ENCODE assay signal across 1 cellular context in the genomic region with DNA sequence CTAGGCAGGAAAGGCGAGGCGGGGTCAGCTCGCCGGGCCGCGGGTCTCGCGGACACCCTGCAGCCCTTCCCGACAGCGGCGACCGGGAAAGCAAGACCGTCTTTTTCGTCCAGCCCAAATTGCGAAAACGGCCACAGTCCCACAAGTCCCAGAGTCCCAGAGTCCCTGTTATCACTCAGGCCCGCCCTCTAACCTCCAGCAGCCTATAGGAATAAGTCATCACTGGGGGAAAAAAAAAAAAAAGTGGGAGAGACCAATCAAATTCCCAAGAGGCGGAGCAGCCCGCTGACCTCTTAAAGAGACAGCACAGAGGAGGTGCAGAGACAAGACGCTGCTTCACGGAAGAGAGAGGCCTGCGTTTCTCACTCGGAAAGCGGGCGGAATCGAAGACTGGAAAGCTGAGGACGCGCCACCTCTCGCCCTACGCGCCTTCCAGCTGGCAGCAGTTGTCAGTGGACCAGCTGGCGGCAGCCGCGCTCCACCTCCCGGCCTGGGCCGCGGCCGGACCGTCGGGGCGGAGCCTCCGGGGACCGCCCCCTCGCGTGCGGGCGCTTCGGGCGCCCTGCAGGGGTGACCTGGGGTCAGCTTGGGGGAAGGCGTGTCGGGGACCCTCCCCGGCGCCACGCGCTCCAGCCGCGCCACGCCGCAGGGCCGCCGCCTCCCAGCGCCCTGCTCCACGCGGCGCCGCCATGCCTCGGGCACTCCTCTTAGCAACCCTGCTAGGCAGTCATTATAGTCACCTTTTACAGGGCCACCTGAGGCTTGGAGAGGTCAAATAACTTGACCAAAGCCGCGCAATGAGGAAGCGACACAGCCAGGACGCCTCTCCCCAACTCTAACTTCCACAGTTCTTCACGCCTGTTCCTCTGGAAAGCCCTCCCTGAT.
A peak's percentile ranks its signal among the peaks of the same experiment; 100 is the strongest.
TF ChIP-seq lines count a peak whose summit lies in the region.

A gene (minus strand): TSS at position 141 of the 885 bp plus-strand sequence. CDS start 10,587 bp downstream, outside the sequence.

TF ChIP-seq in HepG2, 621 proteins besides CTCF, POLR2A, EP300 and RAD21 (continued from another document and continues in another):
- TF ChIP-seq, protein P1, sequence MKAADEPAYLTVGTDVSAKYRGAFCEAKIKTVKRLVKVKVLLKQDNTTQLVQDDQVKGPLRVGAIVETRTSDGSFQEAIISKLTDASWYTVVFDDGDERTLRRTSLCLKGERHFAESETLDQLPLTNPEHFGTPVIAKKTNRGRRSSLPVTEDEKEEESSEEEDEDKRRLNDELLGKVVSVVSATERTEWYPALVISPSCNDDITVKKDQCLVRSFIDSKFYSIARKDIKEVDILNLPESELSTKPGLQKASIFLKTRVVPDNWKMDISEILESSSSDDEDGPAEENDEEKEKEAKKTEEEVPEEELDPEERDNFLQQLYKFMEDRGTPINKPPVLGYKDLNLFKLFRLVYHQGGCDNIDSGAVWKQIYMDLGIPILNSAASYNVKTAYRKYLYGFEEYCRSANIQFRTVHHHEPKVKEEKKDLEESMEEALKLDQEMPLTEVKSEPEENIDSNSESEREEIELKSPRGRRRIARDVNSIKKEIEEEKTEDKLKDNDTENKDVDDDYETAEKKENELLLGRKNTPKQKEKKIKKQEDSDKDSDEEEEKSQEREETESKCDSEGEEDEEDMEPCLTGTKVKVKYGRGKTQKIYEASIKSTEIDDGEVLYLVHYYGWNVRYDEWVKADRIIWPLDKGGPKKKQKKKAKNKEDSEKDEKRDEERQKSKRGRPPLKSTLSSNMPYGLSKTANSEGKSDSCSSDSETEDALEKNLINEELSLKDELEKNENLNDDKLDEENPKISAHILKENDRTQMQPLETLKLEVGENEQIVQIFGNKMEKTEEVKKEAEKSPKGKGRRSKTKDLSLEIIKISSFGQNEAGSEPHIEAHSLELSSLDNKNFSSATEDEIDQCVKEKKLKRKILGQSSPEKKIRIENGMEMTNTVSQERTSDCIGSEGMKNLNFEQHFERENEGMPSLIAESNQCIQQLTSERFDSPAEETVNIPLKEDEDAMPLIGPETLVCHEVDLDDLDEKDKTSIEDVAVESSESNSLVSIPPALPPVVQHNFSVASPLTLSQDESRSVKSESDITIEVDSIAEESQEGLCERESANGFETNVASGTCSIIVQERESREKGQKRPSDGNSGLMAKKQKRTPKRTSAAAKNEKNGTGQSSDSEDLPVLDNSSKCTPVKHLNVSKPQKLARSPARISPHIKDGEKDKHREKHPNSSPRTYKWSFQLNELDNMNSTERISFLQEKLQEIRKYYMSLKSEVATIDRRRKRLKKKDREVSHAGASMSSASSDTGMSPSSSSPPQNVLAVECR (CRISPR knock-in tag; IDR thresholded peaks at IDR 0.05; ENCODE audit: borderline replicate concordance), result peak; percentile 87
- TF ChIP-seq ASH2L (IDR thresholded peaks at IDR 0.05; ENCODE audit: insufficient read length, low read depth, low read length) (peak; percentile 64), ZSCAN12 (CRISPR knock-in tag; IDR thresholded peaks at IDR 0.05) (0 out of 2 replicates have a peak, but pooled peaks have one; percentile 48), SAFB2 (CRISPR knock-in tag; IDR thresholded peaks at IDR 0.05; ENCODE audit: borderline replicate concordance, low read depth) (no peak), MYNN (CRISPR knock-in tag; IDR thresholded peaks at IDR 0.05; ENCODE audit: low read depth) (no peak), ZNF816 (CRISPR knock-in tag; IDR thresholded peaks at IDR 0.05; ENCODE audit: borderline replicate concordance) (peak; percentile 65; the same call in 1 of the 2 replicates), ZFP36L2 (CRISPR knock-in tag; IDR thresholded peaks at IDR 0.05) (no peak), SAP130 (CRISPR knock-in tag; IDR thresholded peaks at IDR 0.05; ENCODE audit: low read depth) (peak; percentile 84), XRCC5 (optimal IDR thresholded peaks at IDR 0.05; ENCODE audit: low read length) (no peak), ZNF563 (CRISPR knock-in tag; IDR thresholded peaks at IDR 0.05) (peak; percentile 70), RNF2 (conservative IDR thresholded peaks at IDR 0.05; ENCODE audit: low read depth) (peak; percentile 41; the same call in 1 of the 2 replicates), ZNF703 (CRISPR knock-in tag; IDR thresholded peaks at IDR 0.05; ENCODE audit: borderline replicate concordance) (no peak), SRSF1 (optimal IDR thresholded peaks at IDR 0.05; ENCODE audit: low read depth, low read length) (no peak), GPN1 (CRISPR knock-in tag; IDR thresholded peaks at IDR 0.05; ENCODE audit: borderline replicate concordance) (no peak), SOX5 (CRISPR knock-in tag; IDR thresholded peaks at IDR 0.05; ENCODE audit: borderline replicate concordance) (0 out of 2 replicates have a peak, but pooled peaks have one; percentile 17), ZNF253 (CRISPR knock-in tag; IDR thresholded peaks at IDR 0.05; ENCODE audit: borderline replicate concordance) (peak; percentile 20; the same call in 1 of the 2 replicates), MTA3 (CRISPR knock-in tag; IDR thresholded peaks at IDR 0.05) (no peak), ADNP (CRISPR knock-in tag; IDR thresholded peaks at IDR 0.05) (no peak), HOXA5 (CRISPR knock-in tag; IDR thresholded peaks at IDR 0.05) (peak; percentile 84), ZSCAN22 (CRISPR knock-in tag; IDR thresholded peaks at IDR 0.05) (no peak), SNRNP70 (IDR thresholded peaks at IDR 0.05; ENCODE audit: low read depth, low read length) (no peak), KDM2A (CRISPR knock-in tag; IDR thresholded peaks at IDR 0.05; ENCODE audit: borderline replicate concordance, low read depth) (peak; percentile 63; the same call in 1 of the 2 replicates), YY1 (IDR thresholded peaks at IDR 0.05; ENCODE audit: insufficient read depth, insufficient replicate concordance, low read depth, low read length) (peak; percentile 73), ZNF547 (CRISPR knock-in tag; IDR thresholded peaks at IDR 0.05) (no peak), RFX1 (IDR thresholded peaks at IDR 0.05) (no peak), AHR (CRISPR knock-in tag; IDR thresholded peaks at IDR 0.05) (peak; percentile 88; the same call in 1 of the 2 replicates)
- TF ChIP-seq, protein P2, sequence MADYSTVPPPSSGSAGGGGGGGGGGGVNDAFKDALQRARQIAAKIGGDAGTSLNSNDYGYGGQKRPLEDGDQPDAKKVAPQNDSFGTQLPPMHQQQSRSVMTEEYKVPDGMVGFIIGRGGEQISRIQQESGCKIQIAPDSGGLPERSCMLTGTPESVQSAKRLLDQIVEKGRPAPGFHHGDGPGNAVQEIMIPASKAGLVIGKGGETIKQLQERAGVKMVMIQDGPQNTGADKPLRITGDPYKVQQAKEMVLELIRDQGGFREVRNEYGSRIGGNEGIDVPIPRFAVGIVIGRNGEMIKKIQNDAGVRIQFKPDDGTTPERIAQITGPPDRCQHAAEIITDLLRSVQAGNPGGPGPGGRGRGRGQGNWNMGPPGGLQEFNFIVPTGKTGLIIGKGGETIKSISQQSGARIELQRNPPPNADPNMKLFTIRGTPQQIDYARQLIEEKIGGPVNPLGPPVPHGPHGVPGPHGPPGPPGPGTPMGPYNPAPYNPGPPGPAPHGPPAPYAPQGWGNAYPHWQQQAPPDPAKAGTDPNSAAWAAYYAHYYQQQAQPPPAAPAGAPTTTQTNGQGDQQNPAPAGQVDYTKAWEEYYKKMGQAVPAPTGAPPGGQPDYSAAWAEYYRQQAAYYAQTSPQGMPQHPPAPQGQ (CRISPR knock-in tag; IDR thresholded peaks at IDR 0.05; ENCODE audit: borderline replicate concordance), result no peak
- TF ChIP-seq, protein P3, sequence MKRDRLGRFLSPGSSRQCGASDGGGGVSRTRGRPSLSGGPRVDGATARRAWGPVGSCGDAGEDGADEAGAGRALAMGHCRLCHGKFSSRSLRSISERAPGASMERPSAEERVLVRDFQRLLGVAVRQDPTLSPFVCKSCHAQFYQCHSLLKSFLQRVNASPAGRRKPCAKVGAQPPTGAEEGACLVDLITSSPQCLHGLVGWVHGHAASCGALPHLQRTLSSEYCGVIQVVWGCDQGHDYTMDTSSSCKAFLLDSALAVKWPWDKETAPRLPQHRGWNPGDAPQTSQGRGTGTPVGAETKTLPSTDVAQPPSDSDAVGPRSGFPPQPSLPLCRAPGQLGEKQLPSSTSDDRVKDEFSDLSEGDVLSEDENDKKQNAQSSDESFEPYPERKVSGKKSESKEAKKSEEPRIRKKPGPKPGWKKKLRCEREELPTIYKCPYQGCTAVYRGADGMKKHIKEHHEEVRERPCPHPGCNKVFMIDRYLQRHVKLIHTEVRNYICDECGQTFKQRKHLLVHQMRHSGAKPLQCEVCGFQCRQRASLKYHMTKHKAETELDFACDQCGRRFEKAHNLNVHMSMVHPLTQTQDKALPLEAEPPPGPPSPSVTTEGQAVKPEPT (CRISPR knock-in tag; IDR thresholded peaks at IDR 0.05; ENCODE audit: low read depth), result peak; percentile 29; the same call in 1 of the 2 replicates
- TF ChIP-seq, protein P4, sequence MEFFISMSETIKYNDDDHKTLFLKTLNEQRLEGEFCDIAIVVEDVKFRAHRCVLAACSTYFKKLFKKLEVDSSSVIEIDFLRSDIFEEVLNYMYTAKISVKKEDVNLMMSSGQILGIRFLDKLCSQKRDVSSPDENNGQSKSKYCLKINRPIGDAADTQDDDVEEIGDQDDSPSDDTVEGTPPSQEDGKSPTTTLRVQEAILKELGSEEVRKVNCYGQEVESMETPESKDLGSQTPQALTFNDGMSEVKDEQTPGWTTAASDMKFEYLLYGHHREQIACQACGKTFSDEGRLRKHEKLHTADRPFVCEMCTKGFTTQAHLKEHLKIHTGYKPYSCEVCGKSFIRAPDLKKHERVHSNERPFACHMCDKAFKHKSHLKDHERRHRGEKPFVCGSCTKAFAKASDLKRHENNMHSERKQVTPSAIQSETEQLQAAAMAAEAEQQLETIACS (CRISPR knock-in tag; IDR thresholded peaks at IDR 0.05), result peak; percentile 21; the same call in 1 of the 2 replicates
- TF ChIP-seq, protein P5, sequence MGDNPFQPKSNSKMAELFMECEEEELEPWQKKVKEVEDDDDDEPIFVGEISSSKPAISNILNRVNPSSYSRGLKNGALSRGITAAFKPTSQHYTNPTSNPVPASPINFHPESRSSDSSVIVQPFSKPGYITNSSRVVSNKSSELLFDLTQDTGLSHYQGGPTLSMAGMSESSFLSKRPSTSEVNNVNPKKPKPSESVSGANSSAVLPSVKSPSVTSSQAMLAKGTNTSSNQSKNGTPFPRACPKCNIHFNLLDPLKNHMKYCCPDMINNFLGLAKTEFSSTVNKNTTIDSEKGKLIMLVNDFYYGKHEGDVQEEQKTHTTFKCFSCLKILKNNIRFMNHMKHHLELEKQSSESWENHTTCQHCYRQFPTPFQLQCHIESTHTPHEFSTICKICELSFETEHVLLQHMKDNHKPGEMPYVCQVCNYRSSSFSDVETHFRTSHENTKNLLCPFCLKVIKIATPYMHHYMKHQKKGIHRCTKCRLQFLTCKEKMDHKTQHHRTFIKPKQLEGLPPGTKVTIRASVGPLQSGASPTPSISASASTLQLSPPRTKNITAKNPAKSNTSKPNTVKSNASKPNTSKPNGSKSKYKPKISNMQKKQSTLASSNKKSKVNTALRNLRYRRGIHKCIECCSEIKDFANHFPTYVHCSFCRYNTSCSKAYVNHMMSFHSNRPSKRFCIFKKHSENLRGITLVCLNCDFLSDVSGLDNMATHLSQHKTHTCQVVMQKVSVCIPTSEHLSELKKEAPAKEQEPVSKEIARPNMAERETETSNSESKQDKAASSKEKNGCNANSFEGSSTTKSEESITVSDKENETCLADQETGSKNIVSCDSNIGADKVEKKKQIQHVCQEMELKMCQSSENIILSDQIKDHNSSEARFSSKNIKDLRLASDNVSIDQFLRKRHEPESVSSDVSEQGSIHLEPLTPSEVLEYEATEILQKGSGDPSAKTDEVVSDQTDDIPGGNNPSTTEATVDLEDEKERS (CRISPR knock-in tag; IDR thresholded peaks at IDR 0.05), result no peak
- TF ChIP-seq, protein P6, sequence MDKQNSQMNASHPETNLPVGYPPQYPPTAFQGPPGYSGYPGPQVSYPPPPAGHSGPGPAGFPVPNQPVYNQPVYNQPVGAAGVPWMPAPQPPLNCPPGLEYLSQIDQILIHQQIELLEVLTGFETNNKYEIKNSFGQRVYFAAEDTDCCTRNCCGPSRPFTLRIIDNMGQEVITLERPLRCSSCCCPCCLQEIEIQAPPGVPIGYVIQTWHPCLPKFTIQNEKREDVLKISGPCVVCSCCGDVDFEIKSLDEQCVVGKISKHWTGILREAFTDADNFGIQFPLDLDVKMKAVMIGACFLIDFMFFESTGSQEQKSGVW (CRISPR knock-in tag; IDR thresholded peaks at IDR 0.05; ENCODE audit: borderline replicate concordance), result no peak
- TF ChIP-seq, protein P7, sequence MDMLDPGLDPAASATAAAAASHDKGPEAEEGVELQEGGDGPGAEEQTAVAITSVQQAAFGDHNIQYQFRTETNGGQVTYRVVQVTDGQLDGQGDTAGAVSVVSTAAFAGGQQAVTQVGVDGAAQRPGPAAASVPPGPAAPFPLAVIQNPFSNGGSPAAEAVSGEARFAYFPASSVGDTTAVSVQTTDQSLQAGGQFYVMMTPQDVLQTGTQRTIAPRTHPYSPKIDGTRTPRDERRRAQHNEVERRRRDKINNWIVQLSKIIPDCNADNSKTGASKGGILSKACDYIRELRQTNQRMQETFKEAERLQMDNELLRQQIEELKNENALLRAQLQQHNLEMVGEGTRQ (IDR thresholded peaks at IDR 0.05; ENCODE audit: low read depth, low read length), result no peak
- TF ChIP-seq, protein P7 (CRISPR knock-in tag; IDR thresholded peaks at IDR 0.05; ENCODE audit: borderline replicate concordance), result no peak
- TF ChIP-seq, protein P8, sequence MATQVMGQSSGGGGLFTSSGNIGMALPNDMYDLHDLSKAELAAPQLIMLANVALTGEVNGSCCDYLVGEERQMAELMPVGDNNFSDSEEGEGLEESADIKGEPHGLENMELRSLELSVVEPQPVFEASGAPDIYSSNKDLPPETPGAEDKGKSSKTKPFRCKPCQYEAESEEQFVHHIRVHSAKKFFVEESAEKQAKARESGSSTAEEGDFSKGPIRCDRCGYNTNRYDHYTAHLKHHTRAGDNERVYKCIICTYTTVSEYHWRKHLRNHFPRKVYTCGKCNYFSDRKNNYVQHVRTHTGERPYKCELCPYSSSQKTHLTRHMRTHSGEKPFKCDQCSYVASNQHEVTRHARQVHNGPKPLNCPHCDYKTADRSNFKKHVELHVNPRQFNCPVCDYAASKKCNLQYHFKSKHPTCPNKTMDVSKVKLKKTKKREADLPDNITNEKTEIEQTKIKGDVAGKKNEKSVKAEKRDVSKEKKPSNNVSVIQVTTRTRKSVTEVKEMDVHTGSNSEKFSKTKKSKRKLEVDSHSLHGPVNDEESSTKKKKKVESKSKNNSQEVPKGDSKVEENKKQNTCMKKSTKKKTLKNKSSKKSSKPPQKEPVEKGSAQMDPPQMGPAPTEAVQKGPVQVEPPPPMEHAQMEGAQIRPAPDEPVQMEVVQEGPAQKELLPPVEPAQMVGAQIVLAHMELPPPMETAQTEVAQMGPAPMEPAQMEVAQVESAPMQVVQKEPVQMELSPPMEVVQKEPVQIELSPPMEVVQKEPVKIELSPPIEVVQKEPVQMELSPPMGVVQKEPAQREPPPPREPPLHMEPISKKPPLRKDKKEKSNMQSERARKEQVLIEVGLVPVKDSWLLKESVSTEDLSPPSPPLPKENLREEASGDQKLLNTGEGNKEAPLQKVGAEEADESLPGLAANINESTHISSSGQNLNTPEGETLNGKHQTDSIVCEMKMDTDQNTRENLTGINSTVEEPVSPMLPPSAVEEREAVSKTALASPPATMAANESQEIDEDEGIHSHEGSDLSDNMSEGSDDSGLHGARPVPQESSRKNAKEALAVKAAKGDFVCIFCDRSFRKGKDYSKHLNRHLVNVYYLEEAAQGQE (IDR thresholded peaks at IDR 0.05; ENCODE audit: borderline replicate concordance in 1 of 2, low read depth in 1 of 2, low read length in 2 of 2), result 0 out of 4 replicates have a peak, but pooled peaks of 1 of the 2 experiments have one; percentile 27
